ENCODE assay signal across 8 cellular contexts in genomic region chr21:38277501-38278111, GRCh38. TPM values are rescaled to one million over a fixed set of nuclear protein-coding genes. Genes with fewer than 3 reads are reported as not detected.
DNase-seq lines count a peak whose midpoint lies in the region; ATAC-seq and TF ChIP-seq lines count a peak whose summit lies in the region.

No MANE protein-coding gene starts in this region.

- ATAC-seq in stimulated activated naive CD8-positive, alpha-beta T cell treated with anti-CD3 and anti-CD28 coated beads, Interleukin-15, Interleukin-2, amounts not matched to agents 100 U/mL and 50 U/mL, for 24 hours = peak; percentile 69
- ATAC-seq in GM19463 (IDR thresholded peaks at IDR 0.05; ENCODE audit: unreplicated experiment) = no peak

- peak; percentile 37 for DNase-seq in activated naive CD4-positive, alpha-beta T cell treated with anti-CD3 and anti-CD28 coated beads, Interleukin-2, amount 50 U/mL, for 16 hours
- DNase-seq in activated naive CD4-positive, alpha-beta T cell treated with Interleukin-2 at 50 U/mL for 16 hours = no peak
- DNase-seq in SKM-1 treated with dmso at 0.1 percent for 144 hours (lab: John Stamatoyannopoulos, UW; ENCODE audit: unreplicated experiment) = peak; percentile 70
- peak; percentile 88 for DNase-seq in fibroblast of the conjunctiva (ENCODE audit: low read depth)
- no peak for DNase-seq in stimulated activated naive CD8-positive, alpha-beta T cell treated with anti-CD3 and anti-CD28 coated beads, Interleukin-15, Interleukin-2, amounts not matched to agents 100 U/mL and 50 U/mL, for 24 hours
- DNase-seq in endothelial cell (ENCODE audit: low spot score) = no peak
- DNase-seq in effector CD4-positive, alpha-beta T cell = no peak

- H3K27me3 Mint-ChIP-seq in endothelial cell (ENCODE audit: unreplicated experiment) = no peaks in the 10 kb centered on the region

- H3K9me3 Mint-ChIP-seq in endothelial cell (ENCODE audit: unreplicated experiment) = no peaks in the 10 kb centered on the region

- H3K4me1 Mint-ChIP-seq in endothelial cell (ENCODE audit: unreplicated experiment) = no peaks in the 10 kb centered on the region

- TF ChIP-seq CTCF in endothelial cell (IDR thresholded peaks at IDR 0.05; ENCODE audit: unreplicated experiment) = no peak

- no peak overlapping the region for H3K4me3 Mint-ChIP-seq in endothelial cell (ENCODE audit: unreplicated experiment)

- no peaks in the 10 kb centered on the region for H3K36me3 Mint-ChIP-seq in endothelial cell (ENCODE audit: low read depth, unreplicated experiment)

- no peak overlapping the region for H3K27ac Mint-ChIP-seq in endothelial cell (ENCODE audit: unreplicated experiment)

RNA-seq across cellular contexts. Expression of gene KCNJ15, which starts 20.8 kb away (rescaled TPM):
- 0.97 TPM for total RNA-seq in endothelial cell (ENCODE audit: unreplicated experiment)

Comparison
In these comparisons a context has a peak if more than half of its experiments do, and no peak if none do; other contexts are left out.
1. DNase-seq: peak in activated naive CD4-positive, alpha-beta T cell treated with anti-CD3 and anti-CD28 coated beads, Interleukin-2, amount 50 U/mL, for 16 hours (single experiment), SKM-1 treated with dmso at 0.1 percent for 144 hours (single experiment) and fibroblast of the conjunctiva (single experiment); none in activated naive CD4-positive, alpha-beta T cell treated with Interleukin-2 at 50 U/mL for 16 hours (single experiment), stimulated activated naive CD8-positive, alpha-beta T cell treated with anti-CD3 and anti-CD28 coated beads, Interleukin-15, Interleukin-2, amounts not matched to agents 100 U/mL and 50 U/mL, for 24 hours (single experiment), endothelial cell (single experiment) and effector CD4-positive, alpha-beta T cell (single experiment).